24 cellular contexts compared by ENCODE assay signal in genomic region chr7:116197355-116197754, GRCh38. TPM values are rescaled to one million over a fixed set of nuclear protein-coding genes. Genes with fewer than 3 reads are reported as not detected.
A peak's percentile ranks its signal among the peaks of the same experiment; 100 is the strongest.
DNase-seq lines count a peak whose midpoint lies in the region; ATAC-seq, FAIRE-seq and TF ChIP-seq lines count a peak whose summit lies in the region.
"Had no signal": no experiment of that assay in that cellular context is flagged by ENCODE, and none has a peak within 500 bp of the region (broad histone marks: within the 10 kb centered on the region; RNA-seq: fewer than 3 reads in every experiment).

No MANE protein-coding gene starts in this region.

- no peak for TF ChIP-seq CTCF in HEK293 (tag by site-specific recombination; IDR thresholded peaks at IDR 0.05)
- TF ChIP-seq CTCF in K562 (IDR thresholded peaks at IDR 0.05 in 2 of 3, conservative IDR thresholded peaks at IDR 0.05 in 1 of 3; ENCODE audit: insufficient read depth in 2 of 3, low read depth in 1 of 3, low read length in 3 of 3) = no peak
- TF ChIP-seq CTCF in foreskin keratinocyte (conservative IDR thresholded peaks at IDR 0.05) = no peak
- no peak for TF ChIP-seq CTCF in transverse colon (IDR thresholded peaks at IDR 0.05)

- TF ChIP-seq EP300 in K562 (IDR thresholded peaks at IDR 0.05; ENCODE audit: low read length) = no peak
- no peak for TF ChIP-seq EP300 in transverse colon (IDR thresholded peaks at IDR 0.05; ENCODE audit: low read depth)

- H3K9me3 ChIP-seq in HEK293 (ENCODE audit: control insufficient read depth, insufficient read depth, low read depth, low read length) (no peaks in the 10 kb centered on the region), K562 (replicated peaks; ENCODE audit: control insufficient read depth, insufficient read depth, low read depth, low read length) (no peaks in the 10 kb centered on the region), transverse colon (no peaks in the 10 kb centered on the region)
- H3K9me3 ChIP-seq: Caco-2, SJCRH30 had no signal

- H4K20me1 ChIP-seq in K562 (replicated peaks; ENCODE audit: control insufficient read depth, insufficient read depth, low read length) = no peaks in the 10 kb centered on the region

- no peak for TF ChIP-seq POLR2A in K562 (conservative IDR thresholded peaks at IDR 0.05)
- TF ChIP-seq POLR2A in transverse colon (IDR thresholded peaks at IDR 0.05) = no peak

- no peak for FAIRE-seq in K562 (lab: Jason Lieb, UNC)
- FAIRE-seq: A204.1, GM12891, GM18507 had no signal

- CTCF ChIA-PET in HEK293 (lab: Yijun Ruan, JAX) = interaction anchor here (1.1 kb wide), 1 partner anchor 39 kb away, joined by 5 read pairs; no protein-coding TSS in a partner anchor
- CTCF ChIA-PET in K562 (lab: Yijun Ruan, JAX; ENCODE audit: low intra/inter-chr PET ratio) = no interaction called here

- H3K79me2 ChIP-seq in K562 (ENCODE audit: control insufficient read depth, insufficient read depth, low read length) = no peaks in the 10 kb centered on the region

- H3K4me1 ChIP-seq in HEK293 (ENCODE audit: control insufficient read depth, insufficient read depth, low read length) (peaks cover 11% of the 10 kb centered on the region), K562 (replicated peaks in 1 of 2; ENCODE audit: control insufficient read depth in 2 of 2, insufficient read depth in 2 of 2, low read length in 2 of 2) (no peaks in the 10 kb centered on the region), foreskin keratinocyte (peaks cover 9% of the 10 kb centered on the region), transverse colon (peaks cover 0 to 3% (median 0%) of the 10 kb centered on the region in 4 donors)

- no peaks in the 10 kb centered on the region for H3K27me3 ChIP-seq in K562 (ENCODE audit: control insufficient read depth in 2 of 2, insufficient read depth in 2 of 2, low read length in 2 of 2)
- no peaks in the 10 kb centered on the region for H3K27me3 ChIP-seq in foreskin keratinocyte
- H3K27me3 ChIP-seq in transverse colon = no peaks in the 10 kb centered on the region
- H3K27me3 ChIP-seq: SJCRH30 had no signal

- H3K27ac ChIP-seq in HEK293 (ENCODE audit: extremely low read depth, low read depth, low read length) (no peak overlapping the region), K562 (ENCODE audit: extremely low read depth, low read depth, low read length) (no peak overlapping the region), foreskin keratinocyte (no peak overlapping the region), transverse colon (no peak overlapping the region)
- H3K27ac ChIP-seq: KMS-11, SJCRH30 had no signal

- POLR2A ChIA-PET in HEK293 (lab: Yijun Ruan, JAX) = no interaction called here
- POLR2A ChIA-PET in K562 (lab: Yijun Ruan, JAX) = interaction anchor here (0.8 to 1.3 kb wide), 3 partner anchors 14 to 133 kb away, joined by 3 to 4 read pairs (median 3); no protein-coding TSS in a partner anchor

- no peak overlapping the region for H3K4me3 ChIP-seq in HEK293 (ENCODE audit: low read depth, low read length)
- no peak overlapping the region for H3K4me3 ChIP-seq in K562
- H3K4me3 ChIP-seq in transverse colon = no peak overlapping the region
- H3K4me3 ChIP-seq: SJCRH30 had no signal

- no peaks in the 10 kb centered on the region for H3K9me1 ChIP-seq in K562 (ENCODE audit: control insufficient read depth, insufficient read depth, low read length)

- 29% methylated on average over 3 of the region's 3 CpGs for WGBS in K562 (ENCODE audit: insufficient coverage, low coverage, missing lambda C conversion rate)
- 94 to 96% methylated on average over 2 to 3 of the region's 3 CpGs for WGBS in transverse colon (ENCODE audit: low coverage in 1 of 2), 2 donors

- in situ Hi-C loops in K562 (cut with MboI) = no loop called here
- in situ Hi-C loops in transverse colon (cut with MboI; ENCODE audit: low pct_ligation_motif_present in 1 of 4, low pct_unique_long_range_greater_than_20kb in 1 of 4, low sequenced_read_pairs in 3 of 4) = no loop called here

- TF ChIP-seq RAD21 in K562 (CRISPR knock-in tag; conservative IDR thresholded peaks at IDR 0.05 in 1 of 2, IDR thresholded peaks at IDR 0.05 in 1 of 2) = no peak

- H3K4me2 ChIP-seq in K562 (ENCODE audit: insufficient read depth, low read length) = no peak overlapping the region
- H3K4me2 ChIP-seq: KMS-11 had no signal

- intact Hi-C loops in K562 (cut with micrococcal nuclease) (no loop called here), transverse colon (cut with DNase I; ENCODE audit: low total_unique reads) (no loop called here)

- H3K9ac ChIP-seq in K562 (ENCODE audit: insufficient read depth in 1 of 2, low read depth in 2 of 2, low read length in 2 of 2) = no peak overlapping the region
- H3K9ac ChIP-seq: KMS-11 had no signal

- ATAC-seq in K562 (peak; percentile 48; the same call in 2 of the 3 replicates), foreskin keratinocyte (peak; percentile 10), HG03460 (IDR thresholded peaks at IDR 0.05; ENCODE audit: unreplicated experiment) (no peak), GM19467 (IDR thresholded peaks at IDR 0.05; ENCODE audit: unreplicated experiment) (no peak), HG03025 (IDR thresholded peaks at IDR 0.05; ENCODE audit: low FRiP score, unreplicated experiment) (no peak)
- ATAC-seq: PC-3 had no signal

- no peak overlapping the region for H2AFZ ChIP-seq in K562 (ENCODE audit: low read depth, low read length)

- H3K36me3 ChIP-seq in HEK293 (ENCODE audit: control insufficient read depth in 2 of 2, insufficient read depth in 1 of 2, low read length in 2 of 2) (no peaks in the 10 kb centered on the region), K562 (ENCODE audit: control insufficient read depth, insufficient read depth, low read length) (no peaks in the 10 kb centered on the region), transverse colon (no peaks in the 10 kb centered on the region)
- H3K36me3 ChIP-seq: SJCRH30 had no signal

- DNase-seq in AG20443 (ENCODE audit: low spot score) (peak; percentile 56), K562 (ENCODE audit: extremely low read depth in 1 of 4, low spot score in 3 of 4) (no peak), foreskin keratinocyte (no peak), transverse colon (no peak)
- DNase-seq: AML-193; Caco-2; CD4-positive, CD25-positive, alpha-beta regulatory T cell; DMS153; H7; NCI-H1436; NCI-H2029; NCI-H2171; NCI-H510A; NCI-H82; PC-3; SJCRH30 had no signal

- no TSS peak for BruUV-seq in K562 (replicated peaks; lab: Mats Ljungman, UMichigan)

TF ChIP-seq in HEK293, 187 proteins besides CTCF, POLR2A, EP300 and RAD21:
- TF ChIP-seq PBX3 (CRISPR knock-in tag; IDR thresholded peaks at IDR 0.05) (no peak), ZNF335 (tag by site-specific recombination; conservative IDR thresholded peaks at IDR 0.05) (0 out of 2 replicates have a peak, but pooled peaks have one; percentile 23)
TF ChIP-seq in HEK293: peak in this region for 1.

TF ChIP-seq in K562, 482 proteins besides CTCF, POLR2A, EP300 and RAD21:
- TF ChIP-seq SIN3B (IDR thresholded peaks at IDR 0.05; ENCODE audit: low read depth) = no peak
- TF ChIP-seq MLLT1 (IDR thresholded peaks at IDR 0.05) = no peak
- no peak for TF ChIP-seq ZNF830 (CRISPR knock-in tag; IDR thresholded peaks at IDR 0.05)
- no peak for TF ChIP-seq ZNF561 (CRISPR knock-in tag; conservative IDR thresholded peaks at IDR 0.05)
- TF ChIP-seq CEBPB (tag; IDR thresholded peaks at IDR 0.05) = 0 out of 2 replicates have a peak, but pooled peaks have one; percentile 2
- no peak for TF ChIP-seq KHSRP (IDR thresholded peaks at IDR 0.05)

RNA-seq across cellular contexts. Expression of gene TES, which starts 13.0 kb away (rescaled TPM):
- 19.0 and 47.8 TPM in 2 replicates for total RNA-seq in K562 (2011; cell fraction: chromatin; rRNA removed; ENCODE audit: low replicate concordance)
- total RNA-seq in K562 (2011; cell fraction: nucleolus; rRNA removed) = 12.1 and 15.0 TPM in 2 replicates
- total RNA-seq in K562 (2011; cell fraction: nucleoplasm; rRNA removed) = 20.7 and 21.8 TPM in 2 replicates
- total RNA-seq in K562 (2014; rRNA removed) = 57.6 and 61.6 TPM in 2 replicates
- total RNA-seq in K562 (2014; rRNA removed; fragmentation: Illumina TruSeq; extraction: Trizol) = 53.8 and 61.6 TPM in 2 replicates
- total RNA-seq in K562 (2015; rRNA removed; fragmentation: Illumina TruSeq; extraction: Trizol) = 40.9 and 43.8 TPM in 2 replicates
- 52.1 and 58.0 TPM in 2 replicates for total RNA-seq in K562 (2021)
- 34.3 and 41.7 TPM in 2 replicates for polyA plus RNA-seq in K562 (2011; rRNA removed)
- polyA plus RNA-seq in K562 (2011; cell fraction: cytosol; rRNA removed) = 13.8 and 21.1 TPM in 2 replicates
- polyA plus RNA-seq in K562 (2011; cell fraction: nucleus; rRNA removed) = 18.6 and 49.8 TPM in 2 replicates
- polyA plus RNA-seq in K562 (2012) = 49.7 and 119 TPM in 2 replicates
- polyA plus RNA-seq in K562 (2014; fragmentation: Illumina TruSeq; extraction: Trizol) = 54.6 and 56.3 TPM in 2 replicates
- 10 to 100 TPM; 20.7 to 26.3 TPM for polyA plus RNA-seq in K562 (2014; fragmentation: Nextera tagmentation; extraction: Ambion mirVana)
- polyA plus RNA-seq in K562 (2014; rRNA removed) = 56.1 and 57.7 TPM in 2 replicates
- polyA minus RNA-seq in K562 (2011; rRNA and poly(A)+ RNA removed) = 27.7 and 33.4 TPM in 2 replicates
- 11.3 and 15.4 TPM in 2 replicates for polyA minus RNA-seq in K562 (2011; cell fraction: cytosol; rRNA and poly(A)+ RNA removed)
- 7.0 and 26.5 TPM in 2 replicates for polyA minus RNA-seq in K562 (2011; cell fraction: nucleus; rRNA and poly(A)+ RNA removed)
- total RNA-seq in foreskin keratinocyte = 115 and 130 TPM in 2 replicates
- polyA plus RNA-seq in foreskin keratinocyte = 53.6 and 55.3 TPM in 2 replicates
- 100 to 1,000 TPM in 3 of 4 donors, 10 to 100 TPM in 1; 77.4 to 119 (median 115) TPM for total RNA-seq in transverse colon

Comparison
In these comparisons a context has a peak if more than half of its experiments do, and no peak if none do; other contexts are left out.
1. ATAC-seq: peak in K562 (single experiment) and foreskin keratinocyte (single experiment); none in HG03460 (single experiment), GM19467 (single experiment) and HG03025 (single experiment).